In genomic region chr6:18432180-18432579, GRCh38 we compare ENCODE assay signal across 15 cellular contexts. TPM values are rescaled to one million over a fixed set of nuclear protein-coding genes. Genes with fewer than 3 reads are reported as not detected.
A peak's percentile ranks its signal among the peaks of the same experiment; 100 is the strongest.
DNase-seq lines count a peak whose midpoint lies in the region; ATAC-seq, FAIRE-seq and TF ChIP-seq lines count a peak whose summit lies in the region.
"Had no signal": no experiment of that assay in that cellular context is flagged by ENCODE, and none has a peak within 500 bp of the region (broad histone marks: within the 10 kb centered on the region; RNA-seq: fewer than 3 reads in every experiment).

No MANE protein-coding gene starts in this region.

- H3K27me3 Mint-ChIP-seq in activated CD8-positive, alpha-beta T cell treated with anti-CD3 and anti-CD28 coated beads for 36 hours = no peaks in the 10 kb centered on the region
- no peaks in the 10 kb centered on the region for H3K27me3 Mint-ChIP-seq in activated CD8-positive, alpha-beta T cell treated with anti-CD3 and anti-CD28 coated beads, Interleukin-2, amount 10 ng/mL, durations not matched to agents 7 days and 5 days (ENCODE audit: low read depth)
- H3K27me3 Mint-ChIP-seq: activated T-cell treated with anti-CD3 and anti-CD28 coated beads, Interleukin-2, amount 50 U/mL, for 24 hours had no signal

- CTCF ChIA-PET in activated CD8-positive, alpha-beta T cell treated with anti-CD3 and anti-CD28 coated beads for 36 hours (lab: Charles Lee) = interaction anchor here (0.7 kb wide), 1 partner anchor 16 kb away, joined by 3 read pairs; no protein-coding TSS in a partner anchor
- CTCF ChIA-PET in activated CD8-positive, alpha-beta T cell treated with anti-CD3 and anti-CD28 coated beads, Interleukin-2, amount 10 ng/mL, durations not matched to agents 7 days and 5 days (lab: Charles Lee) = no interaction called here

- no peaks in the 10 kb centered on the region for H3K9me3 Mint-ChIP-seq in activated CD8-positive, alpha-beta T cell treated with anti-CD3 and anti-CD28 coated beads for 36 hours
- H3K9me3 Mint-ChIP-seq in activated CD8-positive, alpha-beta T cell treated with anti-CD3 and anti-CD28 coated beads, Interleukin-2, amount 10 ng/mL, durations not matched to agents 7 days and 5 days (ENCODE audit: insufficient read depth) = no peaks in the 10 kb centered on the region
- H3K9me3 Mint-ChIP-seq: activated T-cell treated with anti-CD3 and anti-CD28 coated beads, Interleukin-2, amount 50 U/mL, for 24 hours had no signal

- TF ChIP-seq POLR2A in thyroid gland (IDR thresholded peaks at IDR 0.05) = no peak

- no peak for FAIRE-seq in bronchial epithelial cell (lab: Jason Lieb, UNC)
- FAIRE-seq: A549 had no signal

- H3K4me1 ChIP-seq in thyroid gland = peaks cover 48 to 69% of the 10 kb centered on the region in 2 donors
- H3K4me1 ChIP-seq: A549, prostate gland had no signal

- H3K4me3 Mint-ChIP-seq in activated CD8-positive, alpha-beta T cell treated with anti-CD3 and anti-CD28 coated beads for 36 hours = no peak overlapping the region
- H3K4me3 Mint-ChIP-seq in activated CD8-positive, alpha-beta T cell treated with anti-CD3 and anti-CD28 coated beads, Interleukin-2, amount 10 ng/mL, durations not matched to agents 7 days and 5 days = no peak overlapping the region
- H3K4me3 Mint-ChIP-seq: activated T-cell treated with anti-CD3 and anti-CD28 coated beads, Interleukin-2, amount 50 U/mL, for 24 hours had no signal

- peak overlapping the region; percentile 64 to 84 (median 77) for H3K27ac ChIP-seq in thyroid gland
- H3K27ac ChIP-seq: A549, esophagus squamous epithelium, prostate gland had no signal

- peaks cover 10% of the 10 kb centered on the region for H3K36me3 Mint-ChIP-seq in activated CD8-positive, alpha-beta T cell treated with anti-CD3 and anti-CD28 coated beads for 36 hours (ENCODE audit: low read depth)
- no peaks in the 10 kb centered on the region for H3K36me3 Mint-ChIP-seq in activated CD8-positive, alpha-beta T cell treated with anti-CD3 and anti-CD28 coated beads, Interleukin-2, amount 10 ng/mL, durations not matched to agents 7 days and 5 days (ENCODE audit: low read depth)

- H3K27me3 ChIP-seq in bronchial epithelial cell (ENCODE audit: control insufficient read depth, insufficient read depth, low read length) (no peaks in the 10 kb centered on the region), thyroid gland (no peaks in the 10 kb centered on the region)
- H3K27me3 ChIP-seq: esophagus squamous epithelium had no signal

- peak; percentile 20 for ATAC-seq in activated CD8-positive, alpha-beta T cell treated with anti-CD3 and anti-CD28 coated beads for 36 hours
- ATAC-seq in activated CD8-positive, alpha-beta T cell treated with anti-CD3 and anti-CD28 coated beads, Interleukin-2, amount 10 ng/mL, durations not matched to agents 7 days and 5 days = no peak
- ATAC-seq in left lobe of liver (peak; percentile 83), GM21717 (IDR thresholded peaks at IDR 0.05; ENCODE audit: unreplicated experiment) (no peak)
- ATAC-seq: A549 had no signal

- H3K4me3 ChIP-seq in bronchial epithelial cell (ENCODE audit: low read depth, low read length) (no peak overlapping the region), thyroid gland (replicated peaks in 1 of 3) (no peak overlapping the region)
- H3K4me3 ChIP-seq: A549, esophagus squamous epithelium, prostate gland had no signal

- H3K4me1 Mint-ChIP-seq in activated CD8-positive, alpha-beta T cell treated with anti-CD3 and anti-CD28 coated beads for 36 hours (ENCODE audit: low read depth) = peaks cover 3% of the 10 kb centered on the region
- H3K4me1 Mint-ChIP-seq in activated CD8-positive, alpha-beta T cell treated with anti-CD3 and anti-CD28 coated beads, Interleukin-2, amount 10 ng/mL, durations not matched to agents 7 days and 5 days (ENCODE audit: low read depth) = peaks cover 3% of the 10 kb centered on the region

- POLR2A ChIA-PET in activated CD8-positive, alpha-beta T cell treated with anti-CD3 and anti-CD28 coated beads for 36 hours (lab: Charles Lee) = no interaction called here
- POLR2A ChIA-PET in activated CD8-positive, alpha-beta T cell treated with anti-CD3 and anti-CD28 coated beads, Interleukin-2, amount 10 ng/mL, durations not matched to agents 7 days and 5 days (lab: Charles Lee) = no interaction called here

- peaks cover 8% of the 10 kb centered on the region for H3K36me3 ChIP-seq in bronchial epithelial cell (ENCODE audit: control insufficient read depth, insufficient read depth, low read length)
- H3K36me3 ChIP-seq in thyroid gland = no peaks in the 10 kb centered on the region
- H3K36me3 ChIP-seq: prostate gland had no signal

- H3K27ac Mint-ChIP-seq in activated CD8-positive, alpha-beta T cell treated with anti-CD3 and anti-CD28 coated beads for 36 hours = no peak overlapping the region
- H3K27ac Mint-ChIP-seq in activated CD8-positive, alpha-beta T cell treated with anti-CD3 and anti-CD28 coated beads, Interleukin-2, amount 10 ng/mL, durations not matched to agents 7 days and 5 days = no peak overlapping the region
- H3K27ac Mint-ChIP-seq: activated T-cell treated with anti-CD3 and anti-CD28 coated beads, Interleukin-2, amount 50 U/mL, for 24 hours had no signal

- WGBS in thyroid gland, 2 donors = 75 to 84% methylated on average over 3 of the region's 3 CpGs

- no peaks in the 10 kb centered on the region for H3K9me3 ChIP-seq in thyroid gland
- H3K9me3 ChIP-seq: A549, esophagus squamous epithelium, prostate gland had no signal

- no peak for DNase-seq in activated CD8-positive, alpha-beta T cell treated with anti-CD3 and anti-CD28 coated beads for 36 hours
- DNase-seq in activated CD8-positive, alpha-beta T cell treated with anti-CD3 and anti-CD28 coated beads, Interleukin-2, amount 10 ng/mL, durations not matched to agents 7 days and 5 days = no peak
- DNase-seq in bronchial epithelial cell (ENCODE audit: low read depth) (peak; percentile 89), left lobe of liver (ENCODE audit: low spot score) (no peak), thyroid gland (no peak), NCI-H1417 (lab: John Stamatoyannopoulos, UW) (no peak), NCI-H1694 treated with DMSO at 0.1 percent for 48 hours (lab: John Stamatoyannopoulos, UW) (no peak)
- DNase-seq: activated T-cell treated with anti-CD3 and anti-CD28 coated beads, Interleukin-2, amount 50 U/mL, for 24 hours; DND-41; esophagus squamous epithelium; NCI-H510A treated with DMSO at 0.1 percent for 48 hours; substantia nigra had no signal

- intact Hi-C loops in activated CD8-positive, alpha-beta T cell treated with anti-CD3 and anti-CD28 coated beads for 36 hours (cut with micrococcal nuclease) = no loop called here
- intact Hi-C loops in thyroid gland (cut with DNase I) = loop anchor here (10.0 kb wide), 1 partner anchor 63 kb away; no protein-coding TSS in a partner anchor

- TF ChIP-seq CTCF in activated CD8-positive, alpha-beta T cell treated with anti-CD3 and anti-CD28 coated beads for 36 hours (IDR thresholded peaks at IDR 0.05) = no peak
- TF ChIP-seq CTCF in bronchial epithelial cell (IDR thresholded peaks at IDR 0.05; ENCODE audit: insufficient read depth, low read length, severe bottlenecking) (no peak), thyroid gland (IDR thresholded peaks at IDR 0.05) (no peak)

RNA-seq across cellular contexts. Expression of gene RNF144B, which starts 45.0 kb away (rescaled TPM):
- 1 to 10 TPM; 1.8 to 1.9 TPM for total RNA-seq in activated CD8-positive, alpha-beta T cell treated with anti-CD3 and anti-CD28 coated beads for 36 hours
- total RNA-seq in activated CD8-positive, alpha-beta T cell treated with anti-CD3 and anti-CD28 coated beads, Interleukin-2, amount 10 ng/mL, durations not matched to agents 7 days and 5 days = 1 to 10 TPM in 1 of 2 experiments, under 1 TPM in 1; 0.73 to 1.9 TPM
- total RNA-seq in bronchial epithelial cell (141 and 239 TPM in 2 replicates), left lobe of liver (17.5 TPM), thyroid gland (100 to 1,000 TPM in 2 of 4 donors, 10 to 100 TPM in 2; 67.3 to 143 (median 114) TPM)

Comparison
In these comparisons a context has a peak if more than half of its experiments do, and no peak if none do; other contexts are left out.
1. ATAC-seq: peak in activated CD8-positive, alpha-beta T cell treated with anti-CD3 and anti-CD28 coated beads for 36 hours (single experiment) and left lobe of liver (single experiment); none in activated CD8-positive, alpha-beta T cell treated with anti-CD3 and anti-CD28 coated beads, Interleukin-2, amount 10 ng/mL, durations not matched to agents 7 days and 5 days (single experiment) and GM21717 (single experiment).